ENCODE assay signal across 9 cellular contexts in the genomic region with DNA sequence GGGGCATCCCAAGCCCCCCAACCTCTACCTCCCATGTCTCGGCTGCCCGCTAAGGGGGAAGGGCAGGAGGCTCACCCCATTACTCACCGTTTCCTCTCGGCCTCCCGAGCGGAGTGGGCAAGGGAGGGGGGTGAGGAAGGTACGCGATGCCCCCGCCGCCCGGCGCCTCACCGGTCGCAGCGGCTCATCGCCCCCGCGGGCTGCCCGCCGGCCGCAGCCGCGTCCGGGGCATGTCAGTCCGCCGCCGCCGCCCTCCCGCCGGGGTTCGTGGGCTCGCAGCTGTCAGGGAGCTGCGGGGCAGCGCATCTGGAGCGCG. TPM values are rescaled to one million over a fixed set of nuclear protein-coding genes. Genes with fewer than 3 reads are reported as not detected.
DNase-seq lines count a peak whose midpoint lies in the region; ATAC-seq and TF ChIP-seq lines count a peak whose summit lies in the region.
"Had no signal": no experiment of that assay in that cellular context is flagged by ENCODE, and none has a peak within 500 bp of the region (broad histone marks: within the 10 kb centered on the region; RNA-seq: fewer than 3 reads in every experiment).

No MANE protein-coding gene starts in this region.

- peaks cover 29% of the 10 kb centered on the region for H3K27me3 Mint-ChIP-seq in chondrocyte (ENCODE audit: low read depth)

- H3K9me3 ChIP-seq in HUES6 (ENCODE audit: control insufficient read depth, insufficient read depth, low read depth, low read length) (no peaks in the 10 kb centered on the region), mucosa of rectum (ENCODE audit: control insufficient read depth in 2 of 2, low read length in 2 of 2) (no peaks in the 10 kb centered on the region)

- no peaks in the 10 kb centered on the region for H3K36me3 Mint-ChIP-seq in chondrocyte (ENCODE audit: low read depth)

- no peak overlapping the region for H3K9ac ChIP-seq in HUES6 (ENCODE audit: low read length)
- H3K9ac ChIP-seq in mucosa of rectum (ENCODE audit: low read depth in 1 of 2, low read length in 2 of 2) = no peak overlapping the region

- ATAC-seq in GM21786 (IDR thresholded peaks at IDR 0.05; ENCODE audit: unreplicated experiment) = no peak

- H3K4me1 ChIP-seq in HUES6 (ENCODE audit: control insufficient read depth, insufficient read depth, low read length) (peaks cover 19% of the 10 kb centered on the region), mucosa of rectum (ENCODE audit: control insufficient read depth in 2 of 2, insufficient read depth in 2 of 2, low read length in 2 of 2) (peaks cover 3 to 4% of the 10 kb centered on the region in 2 donors)

- H3K4me1 Mint-ChIP-seq in chondrocyte (ENCODE audit: low read depth) = peaks cover 23% of the 10 kb centered on the region

- H3K27me3 ChIP-seq in HUES6 (ENCODE audit: control insufficient read depth, insufficient read depth, low read length) (peaks cover 57% of the 10 kb centered on the region), mucosa of rectum (ENCODE audit: control insufficient read depth in 2 of 2, insufficient read depth in 2 of 2, low read length in 2 of 2) (peaks cover 34 to 39% of the 10 kb centered on the region in 2 donors)

- H3K4me3 ChIP-seq in HUES6 (ENCODE audit: low read depth, low read length) = peak overlapping the region; percentile 66
- H3K4me3 ChIP-seq in mucosa of rectum (ENCODE audit: low read length in 2 of 2) = peak overlapping the region; percentile 45 to 50

- H3K9me3 Mint-ChIP-seq in chondrocyte (ENCODE audit: low read depth) = no peaks in the 10 kb centered on the region

- H3K27ac ChIP-seq in HUES6 (ENCODE audit: low read depth, low read length) (no peak overlapping the region), mucosa of rectum (ENCODE audit: low read depth in 2 of 2, low read length in 2 of 2) (no peak overlapping the region)
- H3K27ac ChIP-seq: 22Rv1 had no signal

- DNase-seq in DMS 273 (lab: John Stamatoyannopoulos, UW; ENCODE audit: unreplicated experiment) (peak; percentile 73), DMS 273 treated with DMSO at 0.1 percent for 48 hours (lab: John Stamatoyannopoulos, UW) (no peak), chondrocyte (ENCODE audit: low spot score) (no peak), NCI-H1436 treated with DMSO at 0.1 percent for 48 hours (lab: John Stamatoyannopoulos, UW) (no peak), GM19240 (ENCODE audit: insufficient read length, low spot score) (no peak)

- peak overlapping the region; percentile 78 for H3K4me3 Mint-ChIP-seq in chondrocyte (ENCODE audit: unreplicated experiment)

- H3K27ac Mint-ChIP-seq in chondrocyte (ENCODE audit: unreplicated experiment) = no peak overlapping the region

- no peaks in the 10 kb centered on the region for H3K36me3 ChIP-seq in HUES6 (ENCODE audit: control insufficient read depth, insufficient read depth, low read length)
- H3K36me3 ChIP-seq in mucosa of rectum (ENCODE audit: control insufficient read depth in 2 of 2, insufficient read depth in 2 of 2, low read length in 2 of 2) = no peaks in the 10 kb centered on the region

- no peak for TF ChIP-seq CTCF in chondrocyte (IDR thresholded peaks at IDR 0.05)

RNA-seq across cellular contexts. Expression of gene SLC8A3, which starts 0.5 kb away (rescaled TPM):
- total RNA-seq in chondrocyte = 0.12 to 0.21 TPM (median 0.17 TPM) in 3 replicates
